In the genomic region with DNA sequence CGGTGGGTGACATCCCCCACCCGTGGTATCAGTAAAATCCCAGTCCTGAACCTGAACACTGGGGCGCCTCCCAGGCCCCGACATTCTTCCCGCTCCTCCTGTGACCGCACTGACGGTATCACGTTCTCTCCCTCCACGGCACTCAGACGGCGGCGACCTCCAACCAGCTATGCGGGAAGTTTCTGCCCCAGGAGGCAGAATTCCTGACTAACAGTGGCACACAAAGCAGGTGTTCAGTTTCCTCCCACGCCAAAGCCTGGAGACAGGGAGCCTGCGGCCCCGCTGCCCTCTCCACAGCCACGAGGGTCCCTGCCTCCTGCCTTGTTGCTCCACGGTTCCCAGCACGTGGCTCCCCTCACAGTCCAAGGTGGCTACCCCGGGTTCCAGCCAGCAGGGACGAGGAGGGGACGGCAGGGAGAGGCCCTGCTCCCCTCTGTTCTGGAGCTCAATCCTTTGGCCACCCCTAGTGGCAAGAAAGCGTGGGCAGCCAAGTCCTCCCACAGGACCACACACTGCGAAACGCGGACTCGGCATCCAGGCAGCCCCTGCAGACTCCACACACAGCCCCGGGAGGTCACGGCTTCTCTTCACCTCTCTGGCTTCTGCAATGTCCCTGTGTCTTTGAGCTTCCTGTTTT, we compare ENCODE assay signal across 8 cellular contexts. TPM values are rescaled to one million over a fixed set of nuclear protein-coding genes. Genes with fewer than 3 reads are reported as not detected.
DNase-seq lines count a peak whose midpoint lies in the region; ATAC-seq and TF ChIP-seq lines count a peak whose summit lies in the region.

No MANE protein-coding gene starts in this region.

- H3K9ac ChIP-seq in HUES64 (ENCODE audit: low read depth, low read length) = peak overlapping the region; percentile 26; the same call in 1 of the 2 replicates

- WGBS in HUES64 = 93% methylated on average over 29 of the region's 29 CpGs

- no peaks in the 10 kb centered on the region for H3K9me3 Mint-ChIP-seq in stimulated activated effector memory CD8-positive, alpha-beta T cell treated with anti-CD3 and anti-CD28 coated beads, Interleukin-12 subunit alpha, Interleukin-12 subunit beta, amount 100 ng/mL, for 72 hours

- H3K27ac Mint-ChIP-seq in stimulated activated effector memory CD8-positive, alpha-beta T cell treated with anti-CD3 and anti-CD28 coated beads, Interleukin-12 subunit alpha, Interleukin-12 subunit beta, amount 100 ng/mL, for 72 hours = peak overlapping the region; percentile 84

- H3K36me3 ChIP-seq in HUES64 (ENCODE audit: insufficient read depth, low read length) = peaks cover 89% of the 10 kb centered on the region
- H3K36me3 ChIP-seq in kidney epithelial cell (ENCODE audit: control insufficient read depth, insufficient read depth, low read length) = peaks cover 3% of the 10 kb centered on the region

- TF ChIP-seq CTCF in choroid plexus epithelial cell (conservative IDR thresholded peaks at IDR 0.05; ENCODE audit: low read depth, low read length) (peak; percentile 80), kidney epithelial cell (IDR thresholded peaks at IDR 0.05; ENCODE audit: insufficient read depth, low read length, poor library complexity, severe bottlenecking) (peak; percentile 46)

- H3K27me3 ChIP-seq in HUES64 (ENCODE audit: insufficient read depth, low read length) (no peaks in the 10 kb centered on the region), kidney epithelial cell (ENCODE audit: control insufficient read depth, insufficient read depth, low read length) (no peaks in the 10 kb centered on the region)

- DNase-seq in choroid plexus epithelial cell (ENCODE audit: low read depth) (peak; percentile 69), kidney epithelial cell (ENCODE audit: low read depth) (no peak), globus pallidus (ENCODE audit: low spot score) (no peak)
- no peak for DNase-seq in stimulated activated effector memory CD8-positive, alpha-beta T cell treated with anti-CD3 and anti-CD28 coated beads, Interleukin-12 subunit alpha, Interleukin-12 subunit beta, amount 100 ng/mL, for 72 hours (ENCODE audit: low spot score in 2 of 2)
- no peak for DNase-seq in activated CD8-positive, alpha-beta memory T cell treated with anti-CD3 and anti-CD28 coated beads, Interleukin-2, amount 50 U/mL, for 4 hours

- H3K36me3 Mint-ChIP-seq in stimulated activated effector memory CD8-positive, alpha-beta T cell treated with anti-CD3 and anti-CD28 coated beads, Interleukin-12 subunit alpha, Interleukin-12 subunit beta, amount 100 ng/mL, for 72 hours = peaks cover 77% of the 10 kb centered on the region

- ATAC-seq in stimulated activated effector memory CD8-positive, alpha-beta T cell treated with anti-CD3 and anti-CD28 coated beads, Interleukin-12 subunit alpha, Interleukin-12 subunit beta, amount 100 ng/mL, for 72 hours = no peak
- ATAC-seq in GM21576 (IDR thresholded peaks at IDR 0.05; ENCODE audit: unreplicated experiment) (no peak), GM21360 (IDR thresholded peaks at IDR 0.05; ENCODE audit: unreplicated experiment) (no peak)

- H3K27ac ChIP-seq in HUES64 (ENCODE audit: low read depth, low read length) = no peak overlapping the region

- H3K4me1 Mint-ChIP-seq in stimulated activated effector memory CD8-positive, alpha-beta T cell treated with anti-CD3 and anti-CD28 coated beads, Interleukin-12 subunit alpha, Interleukin-12 subunit beta, amount 100 ng/mL, for 72 hours = peaks cover 8% of the 10 kb centered on the region

- H3K4me1 ChIP-seq in HUES64 (ENCODE audit: insufficient read depth, low read length) = no peaks in the 10 kb centered on the region

- H3K4me3 ChIP-seq in HUES64 (ENCODE audit: low read length) (no peak overlapping the region), choroid plexus epithelial cell (ENCODE audit: low read depth, low read length) (no peak overlapping the region), kidney epithelial cell (ENCODE audit: low read depth, low read length) (no peak overlapping the region)

- no peaks in the 10 kb centered on the region for H3K9me3 ChIP-seq in HUES64 (ENCODE audit: insufficient read depth, low read depth, low read length)

- H3K4me3 Mint-ChIP-seq in stimulated activated effector memory CD8-positive, alpha-beta T cell treated with anti-CD3 and anti-CD28 coated beads, Interleukin-12 subunit alpha, Interleukin-12 subunit beta, amount 100 ng/mL, for 72 hours = no peak overlapping the region

RNA-seq across cellular contexts. Expression of gene CTBP1, which starts 15.2 kb away (rescaled TPM):
- 90.6 TPM for polyA plus RNA-seq in HUES64 (2013, experiment 1 of 2)
- polyA plus RNA-seq in HUES64 (2013, experiment 2 of 2) = 98.6 TPM
- 170 and 195 TPM in 2 replicates for total RNA-seq in kidney epithelial cell

RNA-seq across cellular contexts. Expression of gene MAEA, which starts 55.9 kb away (rescaled TPM):
- polyA plus RNA-seq in HUES64 (2013, experiment 1 of 2) = 77.0 TPM
- polyA plus RNA-seq in HUES64 (2013, experiment 2 of 2) = 74.8 TPM
- 79.1 and 88.7 TPM in 2 replicates for total RNA-seq in kidney epithelial cell
